22 cellular contexts compared by ENCODE assay signal in the genomic region with DNA sequence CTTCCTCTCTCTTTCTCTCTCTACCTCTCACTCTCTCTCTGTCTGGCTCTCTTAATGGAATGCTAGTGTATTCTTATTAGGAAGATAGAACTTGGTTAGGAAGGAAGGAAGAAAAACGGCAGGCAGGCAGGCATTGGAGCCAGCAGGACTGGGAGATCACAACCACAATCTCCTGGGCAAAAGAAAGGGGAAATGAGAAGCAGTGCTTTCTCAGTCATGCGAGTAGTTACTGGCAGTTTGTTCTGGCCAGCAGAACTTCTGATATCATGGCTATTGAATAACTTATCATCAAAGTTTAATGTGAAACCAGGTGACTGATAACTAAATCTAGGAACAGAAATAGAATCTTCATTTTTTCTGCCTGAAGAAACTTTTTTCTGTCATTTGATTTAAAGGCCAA.
"Had no signal": no experiment of that assay in that cellular context is flagged by ENCODE, and none has a peak within 500 bp of the region (broad histone marks: within the 10 kb centered on the region; RNA-seq: fewer than 3 reads in every experiment).

No MANE protein-coding gene starts in this region.

- H3K27ac Mint-ChIP-seq: activated CD4-positive, alpha-beta memory T cell treated with anti-CD3 and anti-CD28 coated beads, Interleukin-2, amount 10 ng/mL, durations not matched to agents 7 days and 5 days; activated CD4-positive, alpha-beta T cell treated with anti-CD3 and anti-CD28 coated beads for 36 hours; activated naive CD4-positive, alpha-beta T cell treated with anti-CD3 and anti-CD28 coated beads for 36 hours; activated naive CD8-positive, alpha-beta T cell; activated T-helper 17 cell treated with anti-CD3 and anti-CD28 coated beads, Interleukin-2, amount 50 U/mL, for 72 hours had no signal

- H3K36me3 Mint-ChIP-seq: activated naive CD8-positive, alpha-beta T cell had no signal

- H3K4me1 Mint-ChIP-seq: activated CD4-positive, alpha-beta T cell treated with anti-CD3 and anti-CD28 coated beads for 36 hours; activated T-helper 17 cell treated with anti-CD3 and anti-CD28 coated beads, Interleukin-2, amount 50 U/mL, for 72 hours had no signal

- H3K36me3 ChIP-seq: WERI-Rb-1 had no signal

- H3K9me3 Mint-ChIP-seq: activated CD4-positive, alpha-beta memory T cell treated with anti-CD3 and anti-CD28 coated beads, Interleukin-2, amount 10 ng/mL, durations not matched to agents 7 days and 5 days; activated naive CD4-positive, alpha-beta T cell treated with anti-CD3 and anti-CD28 coated beads for 36 hours; activated T-helper 17 cell treated with anti-CD3 and anti-CD28 coated beads, Interleukin-2, amount 50 U/mL, for 72 hours had no signal

- H3K4me2 ChIP-seq: PC-9, SK-N-SH had no signal

- FAIRE-seq: colon had no signal

- ATAC-seq: activated CD4-positive, alpha-beta T cell treated with anti-CD3 and anti-CD28 coated beads for 36 hours; activated T-helper 17 cell treated with anti-CD3 and anti-CD28 coated beads, Interleukin-2, amount 50 U/mL, for 72 hours had no signal

- DNase-seq: activated CD4-positive, alpha-beta memory T cell treated with anti-CD3 and anti-CD28 coated beads, Interleukin-2, amount 10 ng/mL, durations not matched to agents 7 days and 5 days; activated CD4-positive, alpha-beta T cell treated with anti-CD3 and anti-CD28 coated beads for 36 hours; activated CD4-positive, alpha-beta T cell treated with anti-CD3 and anti-CD28 coated beads, Interleukin-2, amount 50 U/mL, for 1 hour; activated gamma-delta T cell; activated naive CD4-positive, alpha-beta T cell treated with anti-CD3 and anti-CD28 coated beads for 36 hours; activated T-cell treated with anti-CD3 and anti-CD28 coated beads for 4 hours; activated T-cell treated with anti-CD3 and anti-CD28 coated beads, Interleukin-2, amount 50 U/mL, for 48 hours; amygdala; cerebellar nuclear complex; NCI-H1105 treated with DMSO at 0.1 percent for 48 hours; NCI-H1436 treated with DMSO at 0.1 percent for 48 hours; NCI-H187; NCI-H2081; NCI-H510A treated with DMSO at 0.1 percent for 48 hours; NCI-H69; PC-9; SK-N-SH; T-helper 1 cell; WERI-Rb-1 had no signal

- H3K9me3 ChIP-seq: SK-N-SH had no signal

- H3K4me3 ChIP-seq: PC-9 had no signal

- H3K4me3 Mint-ChIP-seq: activated CD4-positive, alpha-beta memory T cell treated with anti-CD3 and anti-CD28 coated beads, Interleukin-2, amount 10 ng/mL, durations not matched to agents 7 days and 5 days; activated CD4-positive, alpha-beta T cell treated with anti-CD3 and anti-CD28 coated beads for 36 hours; activated naive CD4-positive, alpha-beta T cell treated with anti-CD3 and anti-CD28 coated beads for 36 hours; activated naive CD8-positive, alpha-beta T cell; activated T-helper 17 cell treated with anti-CD3 and anti-CD28 coated beads, Interleukin-2, amount 50 U/mL, for 72 hours had no signal

- H3K27me3 Mint-ChIP-seq: activated CD4-positive, alpha-beta T cell treated with anti-CD3 and anti-CD28 coated beads for 36 hours; activated naive CD8-positive, alpha-beta T cell; activated T-helper 17 cell treated with anti-CD3 and anti-CD28 coated beads, Interleukin-2, amount 50 U/mL, for 72 hours had no signal

- H2AFZ ChIP-seq: PC-9 had no signal

- H3K9ac ChIP-seq: SK-N-SH had no signal

- H3K27ac ChIP-seq: PC-9, WERI-Rb-1 had no signal
